25 cellular contexts compared by ENCODE assay signal in the genomic region with DNA sequence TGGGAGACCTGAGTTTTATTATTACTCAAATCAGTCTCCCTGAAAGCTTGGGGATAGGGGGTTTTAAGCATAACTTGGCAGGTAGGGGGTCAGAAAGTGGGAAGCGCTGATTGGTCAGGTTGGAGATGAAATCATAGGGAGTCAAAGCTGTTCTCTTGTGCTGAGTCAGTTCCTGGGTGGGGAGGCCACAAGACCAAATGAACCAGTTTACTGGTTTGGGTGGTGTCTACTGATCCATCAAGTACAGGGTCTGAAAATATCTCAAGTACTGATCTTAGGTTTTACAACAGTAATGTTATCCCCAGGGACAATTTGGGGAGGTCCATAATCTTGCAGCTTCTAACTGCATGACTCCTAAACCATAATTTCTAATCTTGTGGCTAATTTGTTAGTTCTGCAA. TPM values are rescaled to one million over a fixed set of nuclear protein-coding genes. Genes with fewer than 3 reads are reported as not detected.
DNase-seq lines count a peak whose midpoint lies in the region; ATAC-seq, FAIRE-seq and TF ChIP-seq lines count a peak whose summit lies in the region.
"Had no signal": no experiment of that assay in that cellular context is flagged by ENCODE, and none has a peak within 500 bp of the region (broad histone marks: within the 10 kb centered on the region; RNA-seq: fewer than 3 reads in every experiment).

No MANE protein-coding gene starts in this region.

- peak overlapping the region in 1 of 2 experiments; percentile 8; a peak in 1 of 4 replicates for H3K4me2 ChIP-seq in H1 (ENCODE audit: insufficient read depth in 1 of 2, low read depth in 2 of 2, low read length in 2 of 2)

- FAIRE-seq in H1 (lab: Jason Lieb, UNC), result no peak

- H3K27ac Mint-ChIP-seq in T-helper 1 cell treated with Interleukin-12 subunit alpha and Interleukin-12 subunit beta and Interleukin-4 antibody, amounts not matched to agents 30 μg/mL and 1 μg/mL, for 36 hours, result peak overlapping the region; percentile 28
- no peak overlapping the region for H3K27ac Mint-ChIP-seq in endodermal cell

- H3K9ac ChIP-seq in H1 (replicated peaks in 1 of 4; ENCODE audit: extremely low read depth in 1 of 4, low read depth in 3 of 4, low read length in 3 of 4) (no peak overlapping the region), endodermal cell (ENCODE audit: extremely low read depth, low read length, poor library complexity, severe bottlenecking) (no peak overlapping the region)

- H3K18ac ChIP-seq in H1 (ENCODE audit: extremely low read depth, low read length), result 0 out of 2 replicates have a peak overlapping the region, but pooled peaks have one; percentile 51

- no peak overlapping the region for H2BK15ac ChIP-seq in H1 (ENCODE audit: low read length)

- H2BK20ac ChIP-seq in H1 (ENCODE audit: low read length), result no peak overlapping the region

- H2BK5ac ChIP-seq in H1 (ENCODE audit: low read depth, low read length), result no peak overlapping the region

- peak overlapping the region; percentile 39; the same call in 1 of the 2 replicates for H2AFZ ChIP-seq in H1 (ENCODE audit: low read length)

- no peak for TF ChIP-seq POLR2A in H1 (IDR thresholded peaks at IDR 0.05; ENCODE audit: control extremely low read depth in 1 of 2, low read depth in 2 of 2, low read length in 2 of 2)

- H3K79me1 ChIP-seq in H1 (ENCODE audit: low read depth, low read length), result no peaks in the 10 kb centered on the region

- H3K27me3 Mint-ChIP-seq in T-helper 1 cell treated with Interleukin-12 subunit alpha and Interleukin-12 subunit beta and Interleukin-4 antibody, amounts not matched to agents 30 μg/mL and 1 μg/mL, for 36 hours (ENCODE audit: low read depth), result peaks cover 8% of the 10 kb centered on the region
- H3K27me3 Mint-ChIP-seq in endodermal cell (ENCODE audit: insufficient read depth), result no peaks in the 10 kb centered on the region

- no peak for ATAC-seq in HG02938 (IDR thresholded peaks at IDR 0.05; ENCODE audit: unreplicated experiment)
- ATAC-seq: esophagus mucosa, Right ventricle myocardium inferior had no signal

- H3K23me2 ChIP-seq in H1 (ENCODE audit: low read depth, low read length), result no peaks in the 10 kb centered on the region

- H3K36me3 ChIP-seq in H1 (ENCODE audit: control insufficient read depth in 2 of 4, insufficient read depth in 4 of 4, low read length in 3 of 4) (no peaks in the 10 kb centered on the region), endodermal cell (ENCODE audit: control insufficient read depth, insufficient read depth, low read length) (no peaks in the 10 kb centered on the region)
- H3K36me3 ChIP-seq: left ventricle myocardium inferior, right atrium auricular region, vagina, WERI-Rb-1 had no signal

- no peaks in the 10 kb centered on the region for H3K9me3 ChIP-seq in H1 (ENCODE audit: insufficient read depth in 2 of 2, low read depth in 1 of 2, low read length in 1 of 2)
- no peaks in the 10 kb centered on the region for H3K9me3 ChIP-seq in endodermal cell (ENCODE audit: control insufficient read depth, low read length)
- H3K9me3 ChIP-seq: Caco-2, left ventricle myocardium inferior, right atrium auricular region, vagina had no signal

- H3K23ac ChIP-seq in H1 (ENCODE audit: insufficient read length), result no peak overlapping the region

- H4K20me1 ChIP-seq in H1 (replicated peaks in 1 of 2; ENCODE audit: control insufficient read depth in 1 of 2, insufficient read depth in 2 of 2, low read length in 2 of 2), result no peaks in the 10 kb centered on the region

- CTCF ChIA-PET in H1 (lab: Charles Lee; ENCODE audit: partially characterized antibody), result interaction anchor here (1.0 to 11.0 kb wide), 6 partner anchors 8 to 78 kb away, joined by 3 to 108 read pairs (median 4); no protein-coding TSS in a partner anchor

- H3K27ac ChIP-seq in H1 (ENCODE audit: low read depth, low read length), result no peak overlapping the region
- no peak overlapping the region for H3K27ac ChIP-seq in endodermal cell (ENCODE audit: low read depth, low read length)
- H3K27ac ChIP-seq: left ventricle myocardium inferior, right atrium auricular region, vagina, WERI-Rb-1 had no signal

- TF ChIP-seq CTCF in H1 (IDR thresholded peaks at IDR 0.05; ENCODE audit: control extremely low read depth in 1 of 3, insufficient read depth in 1 of 3, low read depth in 1 of 3, low read length in 3 of 3) (no peak), endodermal cell (conservative IDR thresholded peaks at IDR 0.05) (no peak)

- no peak overlapping the region for H2AK5ac ChIP-seq in H1 (ENCODE audit: low read depth, low read length)

- H3K27me3 ChIP-seq in H1 (replicated peaks in 1 of 4; ENCODE audit: control insufficient read depth in 3 of 4, extremely low read depth in 1 of 4, insufficient read depth in 3 of 4, low read length in 3 of 4), result no peaks in the 10 kb centered on the region
- H3K27me3 ChIP-seq in endodermal cell (ENCODE audit: control insufficient read depth, insufficient read depth, low read length, poor library complexity, severe bottlenecking), result no peaks in the 10 kb centered on the region
- H3K27me3 ChIP-seq: right atrium auricular region, vagina had no signal

- H3K4me1 Mint-ChIP-seq in T-helper 1 cell treated with Interleukin-12 subunit alpha and Interleukin-12 subunit beta and Interleukin-4 antibody, amounts not matched to agents 30 μg/mL and 1 μg/mL, for 36 hours (ENCODE audit: low read depth), result peaks cover 41% of the 10 kb centered on the region
- H3K4me1 Mint-ChIP-seq in endodermal cell, result peaks cover 48% of the 10 kb centered on the region

- H3K56ac ChIP-seq in H1 (replicated peaks; ENCODE audit: insufficient read length, low read depth, low read length), result no peak overlapping the region

- no peak overlapping the region for H3K4ac ChIP-seq in H1 (replicated peaks; ENCODE audit: insufficient read length, low read depth, low read length)

- no peak for TF ChIP-seq RAD21 in H1 (IDR thresholded peaks at IDR 0.05 in 1 of 2, conservative IDR thresholded peaks at IDR 0.05 in 1 of 2; ENCODE audit: low read depth in 2 of 2, low read length in 2 of 2)

- no peak overlapping the region for H4K5ac ChIP-seq in H1 (ENCODE audit: insufficient read length, low read depth, low read length)

- H2BK12ac ChIP-seq in H1 (ENCODE audit: low read depth, low read length), result no peak overlapping the region

- POLR2A ChIA-PET in H1 (lab: Charles Lee; ENCODE audit: partially characterized antibody), result interaction anchor here (0.8 to 1.1 kb wide), 2 partner anchors 86 to 136 kb away, joined by 3 read pairs; no protein-coding TSS in a partner anchor

- DNase-seq in stimulated activated naive CD4-positive, alpha-beta T cell treated with Interleukin-2 at 50 U/mL for 16 hours (lab: John Stamatoyannopoulos, UW), result peak; percentile 1
- DNase-seq in stimulated activated naive CD4-positive, alpha-beta T cell (lab: John Stamatoyannopoulos, UW), result no peak
- DNase-seq in H1 (ENCODE audit: low read depth in 1 of 2, low spot score in 2 of 2) (peak in 1 of 2 experiments; percentile 43), kidney tubule cell (ENCODE audit: low spot score) (no peak), endodermal cell (no peak)
- DNase-seq: AML-193; amniotic stem cell; Caco-2; central memory CD4-positive, alpha-beta T cell; H9; KG1; left ventricle myocardium inferior; NCI-H1092; NCI-H2081; NCI-H510A; substantia nigra; WERI-Rb-1 had no signal

- no peaks in the 10 kb centered on the region for H3K79me2 ChIP-seq in H1 (ENCODE audit: control insufficient read depth in 1 of 2, insufficient read depth in 2 of 2, low read length in 2 of 2)

- peak overlapping the region; percentile 1 for H3K4me3 Mint-ChIP-seq in T-helper 1 cell treated with Interleukin-12 subunit alpha and Interleukin-12 subunit beta and Interleukin-4 antibody, amounts not matched to agents 30 μg/mL and 1 μg/mL, for 36 hours
- H3K4me3 Mint-ChIP-seq in endodermal cell, result no peak overlapping the region
- H3K4me3 Mint-ChIP-seq: H9 had no signal

- H2BK120ac ChIP-seq in H1 (replicated peaks; ENCODE audit: low read depth, low read length), result no peak overlapping the region

- 72% methylated on average over 1 of the region's 1 CpG; no CpG with 5 or more reads in 1 of the 2 experiments for WGBS in H1 (ENCODE audit: extremely low coverage in 1 of 2, insufficient coverage in 1 of 2, insufficient read length in 1 of 2, insufficient replicate concordance in 2 of 2, low coverage in 1 of 2, low lambda C conversion rate in 2 of 2, missing lambda C conversion rate in 1 of 2), 2 experiments
- WGBS in endodermal cell (ENCODE audit: insufficient coverage in 1 of 2, insufficient read length in 1 of 2), 2 experiments, result 93 to 100% methylated on average over 1 of the region's 1 CpG

- H4K8ac ChIP-seq in H1 (ENCODE audit: extremely low read depth, insufficient read depth, low read length), result no peak overlapping the region

- H3K14ac ChIP-seq in H1 (ENCODE audit: insufficient read length), result no peak overlapping the region

- peaks cover 2% of the 10 kb centered on the region for H3K36me3 Mint-ChIP-seq in T-helper 1 cell treated with Interleukin-12 subunit alpha and Interleukin-12 subunit beta and Interleukin-4 antibody, amounts not matched to agents 30 μg/mL and 1 μg/mL, for 36 hours (ENCODE audit: low read depth)
- no peaks in the 10 kb centered on the region for H3K36me3 Mint-ChIP-seq in endodermal cell (ENCODE audit: low read depth)

- H4K91ac ChIP-seq in H1 (replicated peaks; ENCODE audit: insufficient read length, low read length), result no peak overlapping the region

- peaks cover 5 to 25% (median 18%) of the 10 kb centered on the region in 4 experiments; a peak in 6 of 7 replicates for H3K4me1 ChIP-seq in H1 (replicated peaks in 1 of 4; ENCODE audit: control insufficient read depth in 3 of 4, insufficient read depth in 4 of 4, low read length in 3 of 4)
- H3K4me1 ChIP-seq in endodermal cell (ENCODE audit: control insufficient read depth, insufficient read depth, low read length), result peaks cover 7% of the 10 kb centered on the region
- H3K4me1 ChIP-seq: Caco-2, left ventricle myocardium inferior, right atrium auricular region, vagina had no signal

- H3K9me3 Mint-ChIP-seq in T-helper 1 cell treated with Interleukin-12 subunit alpha and Interleukin-12 subunit beta and Interleukin-4 antibody, amounts not matched to agents 30 μg/mL and 1 μg/mL, for 36 hours, result no peaks in the 10 kb centered on the region
- no peaks in the 10 kb centered on the region for H3K9me3 Mint-ChIP-seq in endodermal cell
- H3K9me3 Mint-ChIP-seq: H9 had no signal

- H3K4me3 ChIP-seq in H1 (ENCODE audit: extremely low read depth in 1 of 4, insufficient read depth in 2 of 4, low read depth in 3 of 4, low read length in 4 of 4) (no peak overlapping the region), endodermal cell (ENCODE audit: low read length) (no peak overlapping the region)
- H3K4me3 ChIP-seq: left ventricle myocardium inferior, right atrium auricular region, vagina had no signal

- TF ChIP-seq EP300 in H1 (IDR thresholded peaks at IDR 0.05; ENCODE audit: borderline replicate concordance in 1 of 2, low read depth in 2 of 2, low read length in 2 of 2), result no peak

RNA-seq across cellular contexts. Expression of gene IQCF6, which starts 17.8 kb away (rescaled TPM):
- not detected in 2 replicates for total RNA-seq in H1 (2021; fragmentation: NEBNext Ultra II Directional; extraction: Animal tissue kit (Norgen Biotek cat#: 25700))
- polyA plus RNA-seq in H1 (2011; rRNA removed), result not detected in 2 replicates
- polyA plus RNA-seq in H1 (2011; cell fraction: cytosol; rRNA removed), result not detected
- not detected for polyA plus RNA-seq in H1 (2011; cell fraction: nucleus; rRNA removed)
- not detected in 4 replicates for polyA plus RNA-seq in H1 (2012, experiment 1 of 2)
- not detected for polyA plus RNA-seq in H1 (2012, experiment 2 of 2)
- not detected for polyA plus RNA-seq in H1 (2013, experiment 1 of 2)
- polyA plus RNA-seq in H1 (2013, experiment 2 of 2), result not detected
- polyA minus RNA-seq in H1 (2011; rRNA and poly(A)+ RNA removed), result not detected in 2 replicates
- not detected for polyA minus RNA-seq in H1 (2011; cell fraction: cytosol; rRNA and poly(A)+ RNA removed)
- not detected for polyA minus RNA-seq in H1 (2011; cell fraction: nucleus; rRNA and poly(A)+ RNA removed)
- total RNA-seq in endodermal cell, result not detected
- polyA plus RNA-seq in endodermal cell (2013, experiment 1 of 2), result not detected
- polyA plus RNA-seq in endodermal cell (2013, experiment 2 of 2), result not detected
- total RNA-seq: Caco-2; esophagus mucosa; H9; left ventricle myocardium inferior; osteoblast; right atrium auricular region; Right ventricle myocardium inferior; T-helper 1 cell treated with Interleukin-12 subunit alpha and Interleukin-12 subunit beta and Interleukin-4 antibody, amounts not matched to agents 30 ng/mL and 1 ng/mL, for 36 hours; vagina had no signal
